ENCODE assay signal across 8 cellular contexts in genomic region chr1:226702318-226702956, GRCh38. TPM values are rescaled to one million over a fixed set of nuclear protein-coding genes. Genes with fewer than 3 reads are reported as not detected.
DNase-seq lines count a peak whose midpoint lies in the region; ATAC-seq and TF ChIP-seq lines count a peak whose summit lies in the region.

No MANE protein-coding gene starts in this region.

- ATAC-seq in lung (ENCODE audit: insufficient read depth, low FRiP score) (peak; percentile 21), GM18861 (IDR thresholded peaks at IDR 0.05; ENCODE audit: unreplicated experiment) (no peak), HG02623 (IDR thresholded peaks at IDR 0.05; ENCODE audit: unreplicated experiment) (no peak), GM21737 (IDR thresholded peaks at IDR 0.05; ENCODE audit: unreplicated experiment) (no peak)

- H3K9me3 Mint-ChIP-seq in MCF 10A (ENCODE audit: unreplicated experiment), result no peaks in the 10 kb centered on the region

- H3K4me1 ChIP-seq in lung (ENCODE audit: control insufficient read depth in 2 of 2, insufficient read depth in 2 of 2, low read length in 2 of 2), result peaks cover 0 to 8% of the 10 kb centered on the region in 2 donors
- H3K4me1 ChIP-seq in urinary bladder (ENCODE audit: insufficient read depth), result peaks cover 2% of the 10 kb centered on the region

- H3K36me3 ChIP-seq in KOPT-K1 (ENCODE audit: insufficient read depth, low read length) (no peaks in the 10 kb centered on the region), lung (ENCODE audit: control insufficient read depth in 2 of 2, insufficient read depth in 2 of 2, low read length in 2 of 2) (peaks cover 0 to 10% of the 10 kb centered on the region in 2 donors), urinary bladder (ENCODE audit: insufficient read depth) (no peaks in the 10 kb centered on the region)

- peak overlapping the region; percentile 62 for H3K4me3 Mint-ChIP-seq in MCF 10A (ENCODE audit: unreplicated experiment)

- BruUV-seq in MCF 10A (replicated peaks; lab: Mats Ljungman, UMichigan), result no TSS peak

- DNase-seq in MCF 10A (ENCODE audit: unreplicated experiment) (peak; percentile 80), lung (ENCODE audit: low spot score) (no peak)

- H3K27ac ChIP-seq in C4-2B (peak overlapping the region; percentile 99), KOPT-K1 (ENCODE audit: low read depth, low read length, poor library complexity, severe bottlenecking) (peak overlapping the region; percentile 83), lung (ENCODE audit: low read depth in 1 of 2, low read length in 1 of 2) (peak overlapping the region; percentile 94 to 100), urinary bladder (ENCODE audit: low read depth) (peak overlapping the region; percentile 91)

- POLR2A ChIA-PET in MCF 10A (lab: Yijun Ruan, JAX), result interaction anchor here (0.6 to 4.4 kb wide), 19 partner anchors 9 to 236 kb away, joined by 3 to 42 read pairs (median 7); partner anchors contain the start of gene ITPKB

- H3K27me3 ChIP-seq in lung (ENCODE audit: control insufficient read depth, insufficient read depth), result no peaks in the 10 kb centered on the region

- peaks cover 12% of the 10 kb centered on the region for H3K4me1 Mint-ChIP-seq in MCF 10A (ENCODE audit: insufficient read depth, unreplicated experiment)

- no peaks in the 10 kb centered on the region for H3K9me3 ChIP-seq in KOPT-K1 (ENCODE audit: insufficient read depth, low read length, poor library complexity, severe bottlenecking)
- H3K9me3 ChIP-seq in lung (ENCODE audit: control insufficient read depth in 2 of 2, insufficient read depth in 1 of 2, low read length in 1 of 2), result no peaks in the 10 kb centered on the region

- WGBS in lung, 2 donors, result 69 to 73% methylated on average over 12 of the region's 12 CpGs
- 52% methylated on average over 12 of the region's 12 CpGs for WGBS in urinary bladder

- H3K4me3 ChIP-seq in lung, result no peak overlapping the region
- no peak overlapping the region for H3K4me3 ChIP-seq in urinary bladder (ENCODE audit: low read depth, low read length)

- TF ChIP-seq CTCF in C4-2B (conservative IDR thresholded peaks at IDR 0.05) (no peak), MCF 10A (IDR thresholded peaks at IDR 0.05; ENCODE audit: unreplicated experiment) (no peak), lung (IDR thresholded peaks at IDR 0.05; ENCODE audit: control extremely low read depth, extremely low read depth) (no peak)

- no peaks in the 10 kb centered on the region for H3K27me3 Mint-ChIP-seq in MCF 10A (ENCODE audit: insufficient read depth, unreplicated experiment)

- peaks cover 8% of the 10 kb centered on the region for H3K36me3 Mint-ChIP-seq in MCF 10A (ENCODE audit: insufficient read depth, unreplicated experiment)

- H3K27ac Mint-ChIP-seq in MCF 10A (ENCODE audit: low read depth, unreplicated experiment), result peak overlapping the region; percentile 9

- CTCF ChIA-PET in MCF 10A (lab: Yijun Ruan, JAX), result interaction anchor here (0.6 to 5.3 kb wide), 13 partner anchors 9 to 412 kb away, joined by 3 to 25 read pairs (median 4); partner anchors contain the start of gene PSEN2

- intact Hi-C loops in MCF 10A (cut with micrococcal nuclease), result loop anchor here (2.0 kb wide), 4 partner anchors 26 to 126 kb away; partner anchors contain the start of gene ITPKB

RNA-seq across cellular contexts. Expression of gene ITPKB, which starts 36.6 kb away (rescaled TPM):
- total RNA-seq in MCF 10A (2022), result 9.5 and 12.6 TPM in 2 replicates
- total RNA-seq in lung, result 10 to 100 TPM; 42.8 to 46.6 TPM
- 10 to 100 TPM in 1 of 2 donors, 1 to 10 TPM in 1; 9.9 to 13.4 TPM for polyA plus RNA-seq in lung
- 21.6 TPM for total RNA-seq in urinary bladder
- 62.3 TPM for polyA plus RNA-seq in urinary bladder
